12 cellular contexts compared by ENCODE assay signal in the genomic region with DNA sequence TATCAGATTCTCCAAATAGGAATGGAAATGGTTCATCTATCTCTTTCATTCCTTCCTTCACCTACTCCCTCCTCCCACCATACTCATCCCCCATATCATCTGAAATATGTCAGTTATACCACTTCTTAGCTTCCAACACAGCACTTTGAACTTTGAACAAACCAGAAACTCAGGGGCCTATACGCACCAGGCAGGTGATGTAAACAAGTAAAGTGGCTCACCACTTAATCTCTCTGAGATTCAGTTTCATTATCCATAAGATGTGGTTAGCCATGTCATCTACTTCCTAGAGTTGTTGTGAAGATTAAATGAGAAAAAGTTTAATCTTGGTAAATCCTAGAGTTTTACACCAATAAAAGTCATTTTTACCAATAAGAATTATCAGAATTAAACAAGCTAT.
A peak's percentile ranks its signal among the peaks of the same experiment; 100 is the strongest.
DNase-seq lines count a peak whose midpoint lies in the region; ATAC-seq and TF ChIP-seq lines count a peak whose summit lies in the region.
"Had no signal": no experiment of that assay in that cellular context is flagged by ENCODE, and none has a peak within 500 bp of the region (broad histone marks: within the 10 kb centered on the region; RNA-seq: fewer than 3 reads in every experiment).

No MANE protein-coding gene starts in this region.

- no peak overlapping the region for H3K4me3 ChIP-seq in GM12865 (ENCODE audit: low read depth, low read length)
- H3K4me3 ChIP-seq: gastroesophageal sphincter had no signal

- H3K4me3 Mint-ChIP-seq in T-cell (peak overlapping the region; percentile 6 to 61 (median 14)), Calu3 (ENCODE audit: low read depth, unreplicated experiment) (no peak overlapping the region)

- peaks cover 0 to 3% (median 0%) of the 10 kb centered on the region in 3 donors for H3K9me3 Mint-ChIP-seq in T-cell
- H3K9me3 Mint-ChIP-seq in Calu3 (ENCODE audit: low read depth, unreplicated experiment) = no peaks in the 10 kb centered on the region

- POLR2A ChIA-PET in T-cell (lab: Charles Lee) = interaction anchor here in 1 of 2 donors (1.3 kb wide), 1 partner anchor 58 kb away, joined by 4 read pairs; no protein-coding TSS in a partner anchor

- BruUV-seq in Calu3 (replicated peaks; lab: Mats Ljungman, UMichigan) = no TSS peak

- DNase-seq in GM12865 (ENCODE audit: low read depth) = peak; percentile 10
- peak in 32 of 34 experiments; percentile 5 to 76 (median 41) for DNase-seq in T-cell
- peak; percentile 64 for DNase-seq in central memory CD4-positive, alpha-beta T cell
- no peak for DNase-seq in occipital lobe (lab: John Stamatoyannopoulos, UW)
- no peak for DNase-seq in AG08396 (ENCODE audit: low spot score)
- DNase-seq in Calu3 = no peak
- DNase-seq: amygdala, left cardiac atrium, NCI-H524 treated with DMSO at 0.1 percent for 48 hours had no signal

- peak; percentile 56 for ATAC-seq in GM21528 (IDR thresholded peaks at IDR 0.05; ENCODE audit: low FRiP score, unreplicated experiment)
- peak; percentile 89 to 98 (median 94) for ATAC-seq in T-cell (replicated peaks in 1 of 4)
- no peak for ATAC-seq in GM21390 (IDR thresholded peaks at IDR 0.05; ENCODE audit: unreplicated experiment)
- ATAC-seq: gastroesophageal sphincter, left cardiac atrium had no signal

- intact Hi-C loops in Calu3 (cut with micrococcal nuclease; ENCODE audit: unreplicated experiment) = no loop called here

- TF ChIP-seq CTCF in GM12865 (IDR thresholded peaks at IDR 0.05; ENCODE audit: insufficient read depth, low read depth, low read length, missing control alignments) = no peak
- no peak for TF ChIP-seq CTCF in Calu3 (IDR thresholded peaks at IDR 0.05; ENCODE audit: unreplicated experiment)

- H3K4me1 Mint-ChIP-seq in T-cell (peaks cover 81 to 91% (median 83%) of the 10 kb centered on the region in 3 donors), Calu3 (ENCODE audit: low read depth, unreplicated experiment) (no peaks in the 10 kb centered on the region)

- H3K27ac Mint-ChIP-seq in T-cell (peak overlapping the region; percentile 85 to 93), Calu3 (ENCODE audit: unreplicated experiment) (no peak overlapping the region)

- CTCF ChIA-PET in T-cell (lab: Charles Lee) = no interaction called here
- CTCF ChIA-PET in Calu3 (lab: Charles Lee) = no interaction called here

- H3K36me3 Mint-ChIP-seq in T-cell (peaks cover 12% of the 10 kb centered on the region), Calu3 (ENCODE audit: insufficient read depth, unreplicated experiment) (no peaks in the 10 kb centered on the region)

- no peaks in the 10 kb centered on the region for H3K27me3 Mint-ChIP-seq in T-cell
- no peaks in the 10 kb centered on the region for H3K27me3 Mint-ChIP-seq in Calu3 (ENCODE audit: unreplicated experiment)

Comparison
In these comparisons a context has a peak if more than half of its experiments do, and no peak if none do; other contexts are left out.
1. DNase-seq: peak in GM12865 (single experiment), T-cell (32 of 34) and central memory CD4-positive, alpha-beta T cell (single experiment); none in occipital lobe (single experiment), AG08396 (single experiment) and Calu3 (single experiment).